In genomic region chr9:68969538-68969937, GRCh38 we compare ENCODE assay signal across 33 cellular contexts. TPM values are rescaled to one million over a fixed set of nuclear protein-coding genes. Genes with fewer than 3 reads are reported as not detected.
A peak's percentile ranks its signal among the peaks of the same experiment; 100 is the strongest.
DNase-seq lines count a peak whose midpoint lies in the region; ATAC-seq and TF ChIP-seq lines count a peak whose summit lies in the region.
"Had no signal": no experiment of that assay in that cellular context is flagged by ENCODE, and none has a peak within 500 bp of the region (broad histone marks: within the 10 kb centered on the region; RNA-seq: fewer than 3 reads in every experiment).

No MANE protein-coding gene starts in this region.

- ATAC-seq in mucosa of descending colon = peak; percentile 59
- no peak for ATAC-seq in left ventricle myocardium superior
- ATAC-seq in HG02852 (IDR thresholded peaks at IDR 0.05; ENCODE audit: unreplicated experiment) = no peak
- ATAC-seq: CD8-positive, alpha-beta T cell; stimulated activated naive CD8-positive, alpha-beta T cell treated with anti-CD3 and anti-CD28 coated beads, Interleukin-15, Interleukin-2, amounts not matched to agents 100 U/mL and 50 U/mL, for 24 hours had no signal

- POLR2A ChIA-PET in SK-N-SH (lab: Yijun Ruan, JAX) = no interaction called here

- no peaks in the 10 kb centered on the region for H3K9me2 ChIP-seq in SK-N-SH

- under 1% methylated on average over 4 of the region's 4 CpGs for whole genome bisulfite sequencing in SK-N-SH (ENCODE audit: low lambda C conversion rate)

- H2AFZ ChIP-seq in SK-N-SH (ENCODE audit: low read depth) = no peak overlapping the region
- H2AFZ ChIP-seq: parathyroid adenoma had no signal

- CTCF ChIA-PET in SK-N-SH (lab: Yijun Ruan, JAX) = no interaction called here

- intact Hi-C loops in mucosa of descending colon (cut with DNase I, micrococcal nuclease) = no loop called here
- intact Hi-C loops in left ventricle myocardium superior (cut with micrococcal nuclease) = no loop called here

- DNase-seq in DMS153 (lab: John Stamatoyannopoulos, UW) (peak; percentile 78), NCI-H2081 (lab: John Stamatoyannopoulos, UW) (peak; percentile 33 to 64), mucosa of descending colon (no peak), SK-N-SH (no peak), left ventricle myocardium superior (no peak)
- DNase-seq: activated CD4-positive, alpha-beta T cell treated with anti-CD3 and anti-CD28 coated beads, Interleukin-2, amount 50 U/mL, for 1 hour; activated gamma-delta T cell; activated naive CD8-positive, alpha-beta T cell treated with anti-CD3 and anti-CD28 coated beads for 36 hours; activated T-cell treated with anti-CD3 and anti-CD28 coated beads, Interleukin-2, amount 50 U/mL, for 24 hours; anterior cingulate cortex; BE2C; CD8-positive, alpha-beta T cell; effector memory CD4-positive, alpha-beta T cell; GDM1; HCEC 1CT; hippocampal formation; retina; RPMI8226; SJCRH30; stimulated activated naive CD8-positive, alpha-beta T cell treated with anti-CD3 and anti-CD28 coated beads, Interleukin-15, Interleukin-2, amounts not matched to agents 100 U/mL and 50 U/mL, for 24 hours; testis had no signal

- H3K4me2 ChIP-seq in SK-N-SH = no peak overlapping the region

- no peaks in the 10 kb centered on the region for H3K79me2 ChIP-seq in SK-N-SH (ENCODE audit: insufficient read depth)
- H3K79me2 ChIP-seq: parathyroid adenoma had no signal

- no peak for TF ChIP-seq EP300 in SK-N-SH (IDR thresholded peaks at IDR 0.05; ENCODE audit: borderline replicate concordance in 1 of 2, low read depth in 1 of 2, low read length in 1 of 2)

- peaks cover 5% of the 10 kb centered on the region; the same call in 1 of the 2 replicates for H3K27me3 ChIP-seq in SK-N-SH (ENCODE audit: insufficient read depth)
- H3K27me3 ChIP-seq: SJCRH30, testis had no signal

- no peak overlapping the region for H3K4me3 ChIP-seq in mucosa of descending colon
- H3K4me3 ChIP-seq in SK-N-SH (ENCODE audit: low read depth in 2 of 2, low read length in 1 of 2) = no peak overlapping the region
- H3K4me3 ChIP-seq: SJCRH30, skin epidermis, testis had no signal

- H3K4me1 ChIP-seq in mucosa of descending colon (ENCODE audit: low read depth) (peaks cover 17% of the 10 kb centered on the region), SK-N-SH (ENCODE audit: control insufficient read depth in 1 of 2, insufficient read depth in 2 of 2, low read depth in 1 of 2, low read length in 1 of 2) (no peaks in the 10 kb centered on the region)
- H3K4me1 ChIP-seq: BE2C, parathyroid adenoma, SJCRH30, testis had no signal

- no peaks in the 10 kb centered on the region for H3F3A ChIP-seq in SK-N-SH (replicated peaks; ENCODE audit: insufficient read depth)

- H3K9ac ChIP-seq in SK-N-SH = no peak overlapping the region
- H3K9ac ChIP-seq: parathyroid adenoma had no signal

- H3K27ac ChIP-seq in VCaP = peak overlapping the region; percentile 9; the same call in 1 of the 2 replicates
- no peak overlapping the region for H3K27ac ChIP-seq in SK-N-SH (ENCODE audit: low read depth in 2 of 2, low read length in 1 of 2)
- H3K27ac ChIP-seq: epithelial cell of prostate, parathyroid adenoma, SJCRH30, skin epidermis, testis had no signal

- TF ChIP-seq RAD21 in SK-N-SH (IDR thresholded peaks at IDR 0.05; ENCODE audit: low read length) = no peak

- H3K9me3 ChIP-seq in mucosa of descending colon (no peaks in the 10 kb centered on the region), SK-N-SH (no peaks in the 10 kb centered on the region)
- H3K9me3 ChIP-seq: BE2C, SJCRH30, testis had no signal

- H3K36me3 ChIP-seq in mucosa of descending colon (ENCODE audit: low read depth) (no peaks in the 10 kb centered on the region), SK-N-SH (replicated peaks in 1 of 2; ENCODE audit: control insufficient read depth in 1 of 2, insufficient read depth in 2 of 2, low read length in 1 of 2) (no peaks in the 10 kb centered on the region)
- H3K36me3 ChIP-seq: BE2C, SJCRH30 had no signal

- H4K20me1 ChIP-seq in SK-N-SH (ENCODE audit: insufficient read depth) = no peaks in the 10 kb centered on the region

- TF ChIP-seq CTCF in VCaP (conservative IDR thresholded peaks at IDR 0.05) (no peak), mucosa of descending colon (IDR thresholded peaks at IDR 0.05) (no peak), SK-N-SH (IDR thresholded peaks at IDR 0.05) (no peak)

TF ChIP-seq in SK-N-SH, 30 proteins besides CTCF, POLR2A, EP300 and RAD21:
- TF ChIP-seq CHD2 (IDR thresholded peaks at IDR 0.05; ENCODE audit: low read length, partially characterized antibody) (no peak), REST (IDR thresholded peaks at IDR 0.05; ENCODE audit: low read depth, low read length) (no peak), GABPA (IDR thresholded peaks at IDR 0.05; ENCODE audit: low read depth) (no peak), TAF1 (IDR thresholded peaks at IDR 0.05; ENCODE audit: borderline replicate concordance, low read depth, low read length) (no peak), FOSL2 (IDR thresholded peaks at IDR 0.05; ENCODE audit: borderline replicate concordance, low read depth) (no peak), FOXM1 (IDR thresholded peaks at IDR 0.05; ENCODE audit: low read depth) (no peak), MAX (IDR thresholded peaks at IDR 0.05; ENCODE audit: low read depth) (no peak), RCOR1 (IDR thresholded peaks at IDR 0.05; ENCODE audit: low read length) (no peak), FOXJ3 (CRISPR knock-in tag; IDR thresholded peaks at IDR 0.05) (no peak), JUND (IDR thresholded peaks at IDR 0.05) (no peak), SMC3 (IDR thresholded peaks at IDR 0.05; ENCODE audit: low read depth, low read length) (no peak)

RNA-seq across cellular contexts. Expression of gene PRKACG, which starts 44.4 kb away (rescaled TPM):
- total RNA-seq in mucosa of descending colon (not detected), left ventricle myocardium superior (not detected)
- not detected in 2 replicates for polyA plus RNA-seq in SK-N-SH (2012; rRNA removed)
- polyA plus RNA-seq in SK-N-SH (2012; cell fraction: cytosol; rRNA removed) = not detected in 2 replicates
- not detected in 2 replicates for polyA plus RNA-seq in SK-N-SH (2012; cell fraction: nucleus; rRNA removed)
- total RNA-seq: activated naive CD8-positive, alpha-beta T cell treated with anti-CD3 and anti-CD28 coated beads for 36 hours; bronchial epithelial cell; CD8-positive, alpha-beta T cell; LHCN-M2; lung microvascular endothelial cell; mucosa of gallbladder; OCI-LY7; SJCRH30; urinary bladder had no signal
- polyA plus RNA-seq: neural cell, urinary bladder had no signal

Comparison
In these comparisons a context has a peak if more than half of its experiments do, and no peak if none do; other contexts are left out.
1. DNase-seq: peak in DMS153 (single experiment) and NCI-H2081 (2 of 2); none in mucosa of descending colon (0 of 3), SK-N-SH (single experiment) and left ventricle myocardium superior (single experiment).